Comparison of ENCODE assay signal across 17 cellular contexts in the genomic region with DNA sequence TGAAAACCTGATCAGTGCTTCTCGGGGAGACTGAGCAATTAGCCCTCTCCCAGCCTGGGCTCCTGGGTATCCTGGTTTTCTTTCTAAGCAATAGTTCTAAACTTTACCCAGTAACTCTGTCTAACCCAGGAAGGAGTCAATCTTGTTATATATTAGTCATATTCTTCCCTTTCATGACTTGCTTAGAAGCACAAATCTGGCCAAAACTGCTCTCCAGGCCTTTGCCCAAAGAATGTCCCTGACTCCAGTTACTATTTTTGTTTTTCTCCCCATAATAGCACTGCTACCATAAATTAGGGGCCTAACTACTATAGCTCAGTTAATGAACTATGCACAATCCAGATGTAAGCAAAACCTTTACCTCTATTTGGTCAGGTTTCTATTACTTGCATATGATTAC.
"Had no signal": no experiment of that assay in that cellular context is flagged by ENCODE, and none has a peak within 500 bp of the region (broad histone marks: within the 10 kb centered on the region; RNA-seq: fewer than 3 reads in every experiment).

No MANE protein-coding gene starts in this region.

- H3K9me3 ChIP-seq: breast epithelium, pancreas, transverse colon had no signal

- DNase-seq: activated CD4-positive, alpha-beta T cell treated with anti-CD3 and anti-CD28 coated beads, Interleukin-2, amount 10 ng/mL, durations not matched to agents 7 days and 5 days; activated CD8-positive, alpha-beta memory T cell treated with anti-CD3 and anti-CD28 coated beads, Interleukin-2, amount 50 U/mL, for 48 hours; activated gamma-delta T cell; activated T-cell treated with anti-CD3 and anti-CD28 coated beads, Interleukin-2, amount 50 U/mL, for 72 hours; amniotic stem cell; dermis blood vessel endothelial cell; effector memory CD8-positive, alpha-beta T cell; glutamatergic neuron; kidney glomerular epithelial cell; left ventricle myocardium superior; naive thymus-derived CD8-positive, alpha-beta T cell; pancreas; T-helper 2 cell; transverse colon had no signal

- H3K27ac ChIP-seq: pancreas, transverse colon had no signal

- H3K4me1 ChIP-seq: pancreas had no signal

- H3K27me3 ChIP-seq: breast epithelium, pancreas, transverse colon had no signal

- H3K4me3 ChIP-seq: breast epithelium, pancreas, transverse colon had no signal

- H3K36me3 ChIP-seq: breast epithelium, pancreas, transverse colon had no signal

- ATAC-seq: activated naive CD4-positive, alpha-beta T cell treated with anti-CD3 and anti-CD28 coated beads, Interleukin-2, amount 50 U/mL, for 72 hours; activated T-cell treated with anti-CD3 and anti-CD28 coated beads, Interleukin-2, amount 50 U/mL, for 72 hours; effector memory CD8-positive, alpha-beta T cell; left ventricle myocardium superior; naive thymus-derived CD8-positive, alpha-beta T cell; pancreas; stimulated activated effector memory CD8-positive, alpha-beta T cell treated with anti-CD3 and anti-CD28 coated beads, Interleukin-12 subunit alpha, Interleukin-12 subunit beta, amount 100 ng/mL, for 72 hours had no signal
